29 cellular contexts compared by ENCODE assay signal in the genomic region with DNA sequence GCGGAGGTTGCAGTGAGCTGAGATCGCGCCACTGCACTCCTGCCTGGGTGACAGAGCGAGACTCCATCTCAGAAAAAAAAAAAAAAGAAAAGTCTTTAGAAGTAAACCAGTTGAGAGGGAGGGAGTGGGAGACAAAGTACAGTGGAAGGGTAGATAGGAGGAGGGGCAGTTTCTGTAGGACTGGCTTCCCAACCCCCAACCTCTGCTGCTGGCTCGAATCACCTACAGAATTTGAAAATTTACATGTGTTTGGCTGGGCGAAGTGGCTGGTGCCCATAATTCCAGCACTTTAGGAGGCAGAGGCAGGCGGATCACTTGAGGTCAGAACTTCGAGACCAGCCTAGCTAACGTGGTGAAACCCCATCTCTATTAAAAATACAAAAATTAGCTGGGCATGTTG.
"Had no signal": no experiment of that assay in that cellular context is flagged by ENCODE, and none has a peak within 500 bp of the region (broad histone marks: within the 10 kb centered on the region; RNA-seq: fewer than 3 reads in every experiment).

No MANE protein-coding gene starts in this region.

- DNase-seq: activated CD4-positive, alpha-beta memory T cell treated with anti-CD3 and anti-CD28 coated beads for 36 hours; activated CD4-positive, alpha-beta T cell treated with anti-CD3 and anti-CD28 coated beads for 48 hours; activated CD8-positive, alpha-beta memory T cell treated with anti-CD3 and anti-CD28 coated beads, Interleukin-2, amount 50 U/mL, for 4 hours; activated effector memory CD4-positive, alpha-beta T cell treated with anti-CD3 and anti-CD28 coated beads, Interleukin-2, amount 50 U/mL, for 16 hours; activated naive CD4-positive, alpha-beta T cell treated with anti-CD3 and anti-CD28 coated beads for 36 hours; activated naive CD8-positive, alpha-beta T cell treated with anti-CD3 and anti-CD28 coated beads for 36 hours; activated T-cell treated with anti-CD3 and anti-CD28 coated beads, Interleukin-2, amount 50 U/mL, for 1 hour; adrenal gland; aorta; body of pancreas; dermis blood vessel endothelial cell; effector CD4-positive, alpha-beta T cell; esophagus squamous epithelium; glutamatergic neuron; immature natural killer cell; mucosa of descending colon; small intestine; stimulated activated CD4-positive, alpha-beta T cell treated with anti-CD3 and anti-CD28 coated beads, Interleukin-4, amount 100 ng/mL, for 24 hours; stimulated activated naive CD8-positive, alpha-beta T cell treated with anti-CD3 and anti-CD28 coated beads, Interleukin-15, amount 100 ng/mL, for 72 hours; substantia nigra; T-helper 1 cell; thyroid gland had no signal

- H3K27ac Mint-ChIP-seq: activated CD4-positive, alpha-beta memory T cell treated with anti-CD3 and anti-CD28 coated beads for 36 hours; activated naive CD4-positive, alpha-beta T cell treated with anti-CD3 and anti-CD28 coated beads for 36 hours; activated naive CD8-positive, alpha-beta T cell treated with anti-CD3 and anti-CD28 coated beads for 36 hours; activated T-helper 1 cell treated with anti-CD3 and anti-CD28 coated beads, Interleukin-12 subunit alpha, Interleukin-12 subunit beta, Interleukin-2, Interleukin-4 antibody, amounts not matched to agents 30 ng/mL and 10 ng/mL and 1 ng/mL, durations not matched to agents 14 hours and 24 hours and 36 hours; immature natural killer cell; natural killer cell treated with Interleukin-12 subunit alpha and Interleukin-12 subunit beta and Interleukin-15 and Interleukin-18, amount 100 ng/mL, for 72 hours; stimulated activated memory B cell treated with anti-CD40 and anti-IgM and Interleukin-4, amounts not matched to agents 10 μg/mL and 1 μg/mL and 100 μg/mL, for 72 hours; stimulated activated naive CD8-positive, alpha-beta T cell treated with anti-CD3 and anti-CD28 coated beads, Interleukin-15, amount 100 ng/mL, for 72 hours; T-helper 2 cell treated with Interferon-gamma antibody and Interleukin-4, amounts not matched to agents 5 μg/mL and 100 μg/mL, for 36 hours had no signal

- H3K79me2 ChIP-seq: hepatocyte had no signal

- H3K36me3 ChIP-seq: adrenal gland, esophagus squamous epithelium, thyroid gland had no signal

- H3K9me3 Mint-ChIP-seq: activated CD4-positive, alpha-beta memory T cell treated with anti-CD3 and anti-CD28 coated beads for 36 hours; activated naive CD4-positive, alpha-beta T cell treated with anti-CD3 and anti-CD28 coated beads for 36 hours; activated naive CD8-positive, alpha-beta T cell treated with anti-CD3 and anti-CD28 coated beads for 36 hours; activated T-helper 1 cell treated with anti-CD3 and anti-CD28 coated beads, Interleukin-12 subunit alpha, Interleukin-12 subunit beta, Interleukin-2, Interleukin-4 antibody, amounts not matched to agents 30 ng/mL and 10 ng/mL and 1 ng/mL, durations not matched to agents 14 hours and 24 hours and 36 hours; immature natural killer cell; natural killer cell treated with Interleukin-12 subunit alpha and Interleukin-12 subunit beta and Interleukin-15 and Interleukin-18, amount 100 ng/mL, for 72 hours; stimulated activated memory B cell treated with anti-CD40 and anti-IgM and Interleukin-4, amounts not matched to agents 10 μg/mL and 1 μg/mL and 100 μg/mL, for 72 hours; stimulated activated naive CD8-positive, alpha-beta T cell treated with anti-CD3 and anti-CD28 coated beads, Interleukin-15, amount 100 ng/mL, for 72 hours; T-helper 2 cell treated with Interferon-gamma antibody and Interleukin-4, amounts not matched to agents 5 μg/mL and 100 μg/mL, for 36 hours had no signal

- H2AFZ ChIP-seq: hepatocyte had no signal

- H3K4me3 Mint-ChIP-seq: activated CD4-positive, alpha-beta memory T cell treated with anti-CD3 and anti-CD28 coated beads for 36 hours; activated naive CD4-positive, alpha-beta T cell treated with anti-CD3 and anti-CD28 coated beads for 36 hours; activated naive CD8-positive, alpha-beta T cell treated with anti-CD3 and anti-CD28 coated beads for 36 hours; activated T-helper 1 cell treated with anti-CD3 and anti-CD28 coated beads, Interleukin-12 subunit alpha, Interleukin-12 subunit beta, Interleukin-2, Interleukin-4 antibody, amounts not matched to agents 30 ng/mL and 10 ng/mL and 1 ng/mL, durations not matched to agents 14 hours and 24 hours and 36 hours; immature natural killer cell; natural killer cell treated with Interleukin-12 subunit alpha and Interleukin-12 subunit beta and Interleukin-15 and Interleukin-18, amount 100 ng/mL, for 72 hours; stimulated activated memory B cell treated with anti-CD40 and anti-IgM and Interleukin-4, amounts not matched to agents 10 μg/mL and 1 μg/mL and 100 μg/mL, for 72 hours; stimulated activated naive CD8-positive, alpha-beta T cell treated with anti-CD3 and anti-CD28 coated beads, Interleukin-15, amount 100 ng/mL, for 72 hours; T-helper 2 cell treated with Interferon-gamma antibody and Interleukin-4, amounts not matched to agents 5 μg/mL and 100 μg/mL, for 36 hours had no signal

- H3K9me3 ChIP-seq: adrenal gland, body of pancreas, esophagus squamous epithelium, mucosa of descending colon, thyroid gland had no signal

- H3K27ac ChIP-seq: hepatocyte had no signal

- H3K27me3 ChIP-seq: adrenal gland, body of pancreas, esophagus squamous epithelium, hepatocyte, thyroid gland had no signal

- H3K4me3 ChIP-seq: adrenal gland, body of pancreas, esophagus squamous epithelium, hepatocyte, lung, mucosa of descending colon, thyroid gland had no signal

- H3K36me3 Mint-ChIP-seq: activated CD4-positive, alpha-beta memory T cell treated with anti-CD3 and anti-CD28 coated beads for 36 hours; activated naive CD8-positive, alpha-beta T cell treated with anti-CD3 and anti-CD28 coated beads for 36 hours; immature natural killer cell; natural killer cell treated with Interleukin-12 subunit alpha and Interleukin-12 subunit beta and Interleukin-15 and Interleukin-18, amount 100 ng/mL, for 72 hours; stimulated activated memory B cell treated with anti-CD40 and anti-IgM and Interleukin-4, amounts not matched to agents 10 μg/mL and 1 μg/mL and 100 μg/mL, for 72 hours had no signal

- H3K27me3 Mint-ChIP-seq: activated CD4-positive, alpha-beta memory T cell treated with anti-CD3 and anti-CD28 coated beads for 36 hours; activated naive CD8-positive, alpha-beta T cell treated with anti-CD3 and anti-CD28 coated beads for 36 hours; stimulated activated memory B cell treated with anti-CD40 and anti-IgM and Interleukin-4, amounts not matched to agents 10 μg/mL and 1 μg/mL and 100 μg/mL, for 72 hours had no signal

- ATAC-seq: body of pancreas; mucosa of descending colon; natural killer cell treated with Interleukin-12 subunit alpha and Interleukin-12 subunit beta and Interleukin-15 and Interleukin-18, amount 100 ng/mL, for 72 hours; sciatic nerve; stimulated activated memory B cell treated with anti-CD40 and anti-IgM and Interleukin-4, amounts not matched to agents 10 μg/mL and 1 μg/mL and 100 μg/mL, for 72 hours; stimulated activated naive CD8-positive, alpha-beta T cell treated with anti-CD3 and anti-CD28 coated beads, Interleukin-15, amount 100 ng/mL, for 72 hours had no signal

- H3K4me2 ChIP-seq: hepatocyte had no signal

- H3K4me1 Mint-ChIP-seq: activated naive CD8-positive, alpha-beta T cell treated with anti-CD3 and anti-CD28 coated beads for 36 hours had no signal
